8 cellular contexts compared by ENCODE assay signal in genomic region chr18:23136326-23137092, GRCh38. TPM values are rescaled to one million over a fixed set of nuclear protein-coding genes. Genes with fewer than 3 reads are reported as not detected.
DNase-seq lines count a peak whose midpoint lies in the region; ATAC-seq and TF ChIP-seq lines count a peak whose summit lies in the region.

No MANE protein-coding gene starts in this region.

- H3K4me3 ChIP-seq in MM.1S (ENCODE audit: low read length) (peak overlapping the region; percentile 93), skeletal muscle satellite cell (ENCODE audit: low read length) (peak overlapping the region; percentile 76)

- peak; percentile 13 for ATAC-seq in GM18907 (IDR thresholded peaks at IDR 0.05; ENCODE audit: unreplicated experiment)
- ATAC-seq in HG02763 (IDR thresholded peaks at IDR 0.05; ENCODE audit: unreplicated experiment): no peak

- H3K4me2 ChIP-seq in MM.1S (ENCODE audit: low read depth, low read length) (peak overlapping the region; percentile 80), skeletal muscle satellite cell (ENCODE audit: low read length) (peak overlapping the region; percentile 92)

- TF ChIP-seq CTCF in MM.1S (IDR thresholded peaks at IDR 0.05; ENCODE audit: low read length): no peak

- H4K20me1 ChIP-seq in MM.1S (ENCODE audit: insufficient read depth, low read length): no peaks in the 10 kb centered on the region

- H3K27ac ChIP-seq in MM.1S (ENCODE audit: low read length): peak overlapping the region; percentile 42; the same call in 1 of the 2 replicates

- H3F3A ChIP-seq in MM.1S (ENCODE audit: insufficient read depth, low read length): peaks cover 29% of the 10 kb centered on the region

- H2AFZ ChIP-seq in MM.1S (ENCODE audit: low read length): peak overlapping the region; percentile 41; the same call in 1 of the 2 replicates

- H3K9me2 ChIP-seq in MM.1S (replicated peaks; ENCODE audit: insufficient read depth, low read length): no peaks in the 10 kb centered on the region

- H3K4me1 ChIP-seq in MM.1S (ENCODE audit: low read length) (peaks cover 35% of the 10 kb centered on the region), skeletal muscle satellite cell (ENCODE audit: control insufficient read depth, insufficient read depth, low read length) (peaks cover 7% of the 10 kb centered on the region)

- H3K27me3 ChIP-seq in MM.1S (replicated peaks; ENCODE audit: insufficient read depth, low read length) (no peaks in the 10 kb centered on the region), skeletal muscle satellite cell (ENCODE audit: control insufficient read depth, insufficient read depth, low read length) (peaks cover 21% of the 10 kb centered on the region)

- H3K9me3 ChIP-seq in MM.1S (replicated peaks; ENCODE audit: insufficient read depth, low read length) (no peaks in the 10 kb centered on the region), skeletal muscle satellite cell (replicated peaks; ENCODE audit: low read length) (no peaks in the 10 kb centered on the region)

- peak; percentile 59 for DNase-seq in AG08395 (ENCODE audit: low spot score)
- DNase-seq in MM.1S: peak; percentile 41
- peak; percentile 69 for DNase-seq in astrocyte of the hippocampus (ENCODE audit: low read depth, low spot score)
- peak; percentile 47 for DNase-seq in iPS-NIHi11 (ENCODE audit: low spot score)
- DNase-seq in SW 1271 (lab: John Stamatoyannopoulos, UW): no peak

- H3K79me2 ChIP-seq in MM.1S (ENCODE audit: low read length): peaks cover 69% of the 10 kb centered on the region

- H3K36me3 ChIP-seq in MM.1S (replicated peaks; ENCODE audit: insufficient read depth, low read length) (0 out of 2 replicates have a peak, but pooled peaks cover 2% of the 10 kb centered on the region), skeletal muscle satellite cell (ENCODE audit: insufficient read depth, low read length) (no peaks in the 10 kb centered on the region)

- H3K9ac ChIP-seq in MM.1S (ENCODE audit: low read length): peak overlapping the region; percentile 72
- peak overlapping the region; percentile 74 for H3K9ac ChIP-seq in skeletal muscle satellite cell (ENCODE audit: low read depth, low read length)

RNA-seq across cellular contexts. Expression of gene CABLES1, which starts 1.2 kb away (rescaled TPM):
- 0.76 and 1.3 TPM in 2 replicates for total RNA-seq in skeletal muscle satellite cell (2012; rRNA removed)

Comparison
In these comparisons a context has a peak if more than half of its experiments do, and no peak if none do; other contexts are left out.
1. DNase-seq: peak in AG08395 (single experiment), MM.1S (single experiment), astrocyte of the hippocampus (single experiment) and iPS-NIHi11 (single experiment); none in SW 1271 (0 of 2).